In the genomic region with DNA sequence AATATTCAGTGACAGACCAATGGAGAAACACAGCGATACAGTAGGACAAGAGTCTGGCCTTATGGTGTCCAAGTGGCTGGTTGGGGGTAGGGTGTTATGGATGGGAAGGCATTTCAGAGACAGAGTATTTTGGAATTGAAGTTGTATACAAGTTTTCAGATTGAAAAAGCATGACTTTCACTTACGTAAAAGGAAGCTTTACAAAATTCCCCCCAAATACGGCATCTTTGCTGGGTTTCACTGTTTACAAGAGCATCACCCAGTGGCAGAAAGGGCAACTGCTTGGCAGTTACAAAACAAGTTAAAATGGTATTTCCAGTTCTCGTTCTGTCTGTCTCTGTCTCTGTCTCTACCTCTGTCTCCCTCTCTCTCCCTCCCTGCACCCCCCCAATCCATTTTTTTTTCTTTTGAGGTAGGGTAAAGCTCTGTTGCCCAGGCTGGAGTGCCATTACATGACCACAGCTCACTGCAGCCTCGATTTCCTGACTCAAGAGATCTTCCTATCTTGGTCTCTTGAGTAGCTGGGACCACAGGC, we compare ENCODE assay signal across 8 cellular contexts.
DNase-seq lines count a peak whose midpoint lies in the region; ATAC-seq and TF ChIP-seq lines count a peak whose summit lies in the region.

No MANE protein-coding gene starts in this region.

- peak; percentile 93 for TF ChIP-seq CTCF in GM10266 (IDR thresholded peaks at IDR 0.05; ENCODE audit: control insufficient read depth, insufficient read depth, low read depth, missing control alignments)

- peak; percentile 40 for ATAC-seq in GM19438 (IDR thresholded peaks at IDR 0.05; ENCODE audit: low read depth, unreplicated experiment)
- peak; percentile 45 for ATAC-seq in HG03457 (IDR thresholded peaks at IDR 0.05; ENCODE audit: unreplicated experiment)
- peak; percentile 79 for ATAC-seq in SK-N-SH treated with all-trans-retinoic acid at 6 μM for 48 hours
- peak; percentile 43 to 54 for ATAC-seq in stimulated activated naive B cell treated with anti-CD40 and anti-IgM and Interleukin-4, amounts not matched to agents 10 μg/mL and 1 μg/mL and 100 μg/mL, for 72 hours (replicated peaks)

- no peaks in the 10 kb centered on the region for H3K36me3 Mint-ChIP-seq in stimulated activated naive B cell treated with anti-CD40 and anti-IgM and Interleukin-4, amounts not matched to agents 10 μg/mL and 1 μg/mL and 100 μg/mL, for 72 hours

- H3K27me3 Mint-ChIP-seq in stimulated activated naive B cell treated with anti-CD40 and anti-IgM and Interleukin-4, amounts not matched to agents 10 μg/mL and 1 μg/mL and 100 μg/mL, for 72 hours, result peaks cover 12 to 16% of the 10 kb centered on the region in 2 donors

- peak overlapping the region; percentile 96 for H3K27ac Mint-ChIP-seq in stimulated activated naive B cell treated with anti-CD40 and anti-IgM and Interleukin-4, amounts not matched to agents 10 μg/mL and 1 μg/mL and 100 μg/mL, for 72 hours

- peak; percentile 32 for DNase-seq in GM10266 (ENCODE audit: extremely low spot score)
- DNase-seq in fibroblast of the conjunctiva (ENCODE audit: low read depth), result peak; percentile 27
- peak; percentile 55 for DNase-seq in stimulated activated naive B cell treated with anti-CD40 and anti-IgM and Interleukin-4, amounts not matched to agents 10 μg/mL and 1 μg/mL and 100 μg/mL, for 72 hours
- no peak for DNase-seq in HuH-7 (ENCODE audit: low spot score)
- no peak for DNase-seq in ecto neural progenitor cell (ENCODE audit: low spot score)

- peaks cover 42 to 52% of the 10 kb centered on the region in 2 donors for H3K4me1 Mint-ChIP-seq in stimulated activated naive B cell treated with anti-CD40 and anti-IgM and Interleukin-4, amounts not matched to agents 10 μg/mL and 1 μg/mL and 100 μg/mL, for 72 hours

- peaks cover 0 to 5% of the 10 kb centered on the region in 2 donors for H3K9me3 Mint-ChIP-seq in stimulated activated naive B cell treated with anti-CD40 and anti-IgM and Interleukin-4, amounts not matched to agents 10 μg/mL and 1 μg/mL and 100 μg/mL, for 72 hours

- peak overlapping the region; percentile 26 to 51 for H3K4me3 Mint-ChIP-seq in stimulated activated naive B cell treated with anti-CD40 and anti-IgM and Interleukin-4, amounts not matched to agents 10 μg/mL and 1 μg/mL and 100 μg/mL, for 72 hours

TF ChIP-seq in SK-N-SH treated with all-trans-retinoic acid at 6 μM for 48 hours, 23 proteins besides CTCF, POLR2A, EP300 and RAD21:
- TF ChIP-seq ESRRG (CRISPR knock-in tag; IDR thresholded peaks at IDR 0.05), result no peak

Comparison
In these comparisons a context has a peak if more than half of its experiments do, and no peak if none do; other contexts are left out.
1. DNase-seq: peak in GM10266 (single experiment), fibroblast of the conjunctiva (single experiment) and stimulated activated naive B cell treated with anti-CD40 and anti-IgM and Interleukin-4, amounts not matched to agents 10 μg/mL and 1 μg/mL and 100 μg/mL, for 72 hours (single experiment); none in HuH-7 (single experiment) and ecto neural progenitor cell (single experiment).
2. Peak in every context shown above with its lines, with median percentiles within 50 percentile points of each other: ATAC-seq.